ENCODE assay signal across 17 cellular contexts in genomic region chr5:77846422-77847128, GRCh38.
"Had no signal": no experiment of that assay in that cellular context is flagged by ENCODE, and none has a peak within 500 bp of the region (broad histone marks: within the 10 kb centered on the region; RNA-seq: fewer than 3 reads in every experiment).

No MANE protein-coding gene starts in this region.

- H3K4me3 ChIP-seq: ascending aorta, suprapubic skin, upper lobe of left lung had no signal

- DNase-seq: activated CD4-positive, alpha-beta T cell treated with anti-CD3 and anti-CD28 coated beads, Interleukin-2, amount 50 U/mL, for 1 hour; activated naive CD4-positive, alpha-beta T cell treated with Interleukin-2 at 50 U/mL for 16 hours; activated naive CD8-positive, alpha-beta T cell treated with anti-CD3 and anti-CD28 coated beads, Interleukin-2, amount 50 U/mL, for 24 hours; hippocampal formation; left ventricle myocardium superior; natural killer cell; right cardiac atrium; stimulated activated naive CD8-positive, alpha-beta T cell treated with anti-CD3 and anti-CD28 coated beads, Interleukin-15, Interleukin-2, amounts not matched to agents 100 U/mL and 50 U/mL, for 24 hours had no signal

- H3K9me3 ChIP-seq: ascending aorta, suprapubic skin, upper lobe of left lung had no signal

- H3K27ac Mint-ChIP-seq: activated naive CD8-positive, alpha-beta T cell treated with anti-CD3 and anti-CD28 coated beads, Interleukin-2, amount 50 U/mL, for 24 hours; activated T-helper 17 cell treated with anti-CD3 and anti-CD28 coated beads, Interleukin-2, amount 50 U/mL, for 72 hours; memory B cell; natural killer cell; progenitor cell of endocrine pancreas; T-helper 2 cell treated with Interferon-gamma antibody and Interleukin-4, amounts not matched to agents 5 μg/mL and 100 μg/mL, for 36 hours had no signal

- H3K36me3 ChIP-seq: ascending aorta, suprapubic skin, upper lobe of left lung had no signal

- H3K9me3 Mint-ChIP-seq: activated naive CD8-positive, alpha-beta T cell treated with anti-CD3 and anti-CD28 coated beads, Interleukin-2, amount 50 U/mL, for 24 hours; activated T-helper 17 cell treated with anti-CD3 and anti-CD28 coated beads, Interleukin-2, amount 50 U/mL, for 72 hours; natural killer cell; T-helper 2 cell treated with Interferon-gamma antibody and Interleukin-4, amounts not matched to agents 5 μg/mL and 100 μg/mL, for 36 hours had no signal

- H3K27ac ChIP-seq: ascending aorta, suprapubic skin, upper lobe of left lung had no signal

- H3K36me3 Mint-ChIP-seq: memory B cell, natural killer cell had no signal

- H3K4me3 Mint-ChIP-seq: activated naive CD8-positive, alpha-beta T cell treated with anti-CD3 and anti-CD28 coated beads, Interleukin-2, amount 50 U/mL, for 24 hours; activated T-helper 17 cell treated with anti-CD3 and anti-CD28 coated beads, Interleukin-2, amount 50 U/mL, for 72 hours; memory B cell; T-helper 2 cell treated with Interferon-gamma antibody and Interleukin-4, amounts not matched to agents 5 μg/mL and 100 μg/mL, for 36 hours had no signal

- FAIRE-seq: bronchial epithelial cell, endometrium had no signal
